Comparison of ENCODE assay signal across 29 cellular contexts in genomic region chr3:46746711-46747110, GRCh38. TPM values are rescaled to one million over a fixed set of nuclear protein-coding genes. Genes with fewer than 3 reads are reported as not detected.
"Had no signal": no experiment of that assay in that cellular context is flagged by ENCODE, and none has a peak within 500 bp of the region (broad histone marks: within the 10 kb centered on the region; RNA-seq: fewer than 3 reads in every experiment).

No MANE protein-coding gene starts in this region.

- H3K27ac Mint-ChIP-seq: mesothelial cell of epicardium, naive B cell had no signal

- DNase-seq: dermis blood vessel endothelial cell; dorsolateral prefrontal cortex; effector CD4-positive, alpha-beta T cell; effector memory CD4-positive, alpha-beta T cell; foreskin keratinocyte; gastrocnemius medialis; glutamatergic neuron; head of caudate nucleus; heart right ventricle; hippocampal formation; left cardiac atrium; left lung; left ventricle myocardium superior; lower lobe of right lung; mesenchymal stem cell; mucosa of descending colon; naive B cell had no signal

- FAIRE-seq: endothelial cell of umbilical vein, islet of Langerhans, keratinocyte had no signal

- H3K27me3 ChIP-seq: dorsolateral prefrontal cortex, gastrocnemius medialis, left lung had no signal

- H3K4me1 ChIP-seq: esophagus muscularis mucosa, foreskin keratinocyte, gastrocnemius medialis, heart right ventricle, left lung, lower lobe of right lung had no signal

- H3K9me3 Mint-ChIP-seq: mesothelial cell of epicardium had no signal

- ATAC-seq: foreskin keratinocyte, gastrocnemius medialis, heart right ventricle, left cardiac atrium, left lung, left ventricle myocardium superior, lower lobe of right lung, mucosa of descending colon had no signal

- H3K36me3 Mint-ChIP-seq: mesothelial cell of epicardium, naive B cell had no signal

- H3K27ac ChIP-seq: coronary artery, dorsolateral prefrontal cortex, esophagus muscularis mucosa, foreskin keratinocyte, gastrocnemius medialis, heart right ventricle, left lung, lower lobe of right lung had no signal

- H3K4me3 Mint-ChIP-seq: mesothelial cell of epicardium, naive B cell had no signal

- H3K9me3 ChIP-seq: esophagus muscularis mucosa, gastrocnemius medialis, heart right ventricle, left lung, lower lobe of right lung, mucosa of descending colon had no signal

- H3K4me3 ChIP-seq: coronary artery, dorsolateral prefrontal cortex, esophagus muscularis mucosa, gastrocnemius medialis, heart right ventricle, left lung, lower lobe of right lung, mucosa of descending colon had no signal

- H3K36me3 ChIP-seq: esophagus muscularis mucosa, gastrocnemius medialis, heart right ventricle, left lung, lower lobe of right lung had no signal

RNA-seq across cellular contexts. Expression of gene PRSS50, which starts 29.0 kb away (rescaled TPM):
- total RNA-seq: dermis blood vessel endothelial cell, endothelial cell of umbilical vein, epithelial cell of proximal tubule, fibroblast of lung, fibroblast of villous mesenchyme, foreskin keratinocyte, gastrocnemius medialis, glomerular endothelial cell, left cardiac atrium, lung microvascular endothelial cell, mesenteric fat pad had no signal
- polyA plus RNA-seq: endothelial cell of umbilical vein, fibroblast of lung, foreskin keratinocyte, keratinocyte had no signal

RNA-seq across cellular contexts. Expression of gene TMIE, which starts 45.5 kb away (rescaled TPM):
- total RNA-seq: epithelial cell of proximal tubule, fibroblast of villous mesenchyme, foreskin keratinocyte, glomerular endothelial cell had no signal
- polyA plus RNA-seq: foreskin keratinocyte had no signal
